ENCODE assay signal across 1 cellular context in the genomic region with DNA sequence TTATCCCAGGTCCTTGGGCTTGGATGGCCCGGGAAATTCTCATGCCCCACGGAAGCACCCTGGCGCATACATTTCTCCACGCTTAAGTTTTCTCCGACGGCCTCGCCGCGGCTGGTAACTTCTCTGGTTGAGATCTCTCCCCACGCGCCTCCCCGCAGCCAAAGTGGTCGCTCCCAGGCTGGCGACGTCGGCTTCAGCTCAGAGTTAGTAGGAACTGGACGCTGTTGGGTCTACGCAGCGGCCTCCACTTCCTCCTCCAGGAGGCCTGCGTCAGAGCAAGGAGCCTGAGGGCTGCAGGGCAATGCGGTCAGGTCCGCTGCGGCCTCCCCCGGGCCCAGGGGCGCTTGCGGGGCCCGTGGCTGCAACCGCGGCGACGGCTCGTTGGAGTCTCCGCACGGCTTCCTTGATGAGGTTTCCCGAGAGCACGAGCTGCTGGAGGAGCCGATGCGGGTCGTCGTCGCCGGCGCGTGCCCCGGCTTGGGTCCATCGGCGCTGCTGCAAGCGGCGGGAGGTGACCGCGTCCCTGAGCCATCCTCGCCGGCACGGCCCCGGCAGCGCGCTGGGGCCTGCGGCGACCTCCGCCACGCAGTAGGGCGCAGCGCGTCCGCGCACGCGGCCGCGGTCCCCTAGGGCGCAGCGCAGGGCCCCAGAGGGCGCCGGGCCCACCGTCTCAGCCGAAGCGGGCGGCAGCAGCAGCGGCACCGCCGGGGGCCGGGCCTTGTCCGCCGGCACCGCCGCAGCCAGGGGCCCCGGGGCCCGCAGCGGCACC.
TF ChIP-seq lines count a peak whose summit lies in the region.

No MANE protein-coding gene starts in this region.

TF ChIP-seq in K562, 482 proteins besides CTCF, POLR2A, EP300 and RAD21 (continued from another document and continues in another):
- TF ChIP-seq NR2C1 (IDR thresholded peaks at IDR 0.05) (no peak), NR2C1 (tag; IDR thresholded peaks at IDR 0.05) (no peak), CBFA2T2 (conservative IDR thresholded peaks at IDR 0.05) (no peak), DNMT1 (IDR thresholded peaks at IDR 0.05) (no peak), ZNF263 (CRISPR knock-in tag; IDR thresholded peaks at IDR 0.05; ENCODE audit: borderline replicate concordance) (0 out of 2 replicates have a peak, but pooled peaks have one; percentile 11), FIP1L1 (IDR thresholded peaks at IDR 0.05; ENCODE audit: low read depth, low read length, poor library complexity, severe bottlenecking) (peak; percentile 35), ZNF316 (IDR thresholded peaks at IDR 0.05) (no peak), CHD1 (IDR thresholded peaks at IDR 0.05; ENCODE audit: low read length) (peak; percentile 75), ARNT (IDR thresholded peaks at IDR 0.05) (no peak), TAF1 (IDR thresholded peaks at IDR 0.05; ENCODE audit: control insufficient read depth, extremely low read depth, insufficient read depth, low read length, severe bottlenecking) (peak; percentile 43), NUFIP1 (IDR thresholded peaks at IDR 0.05; ENCODE audit: partially characterized antibody) (no peak), MYNN (IDR thresholded peaks at IDR 0.05) (no peak), MYNN (CRISPR knock-in tag; IDR thresholded peaks at IDR 0.05) (no peak), PRMT5 (CRISPR knock-in tag; IDR thresholded peaks at IDR 0.05) (no peak), MTA2 (IDR thresholded peaks at IDR 0.05; ENCODE audit: low read depth) (no peak), ZBTB7A (IDR thresholded peaks at IDR 0.05; ENCODE audit: borderline replicate concordance, control insufficient read depth, low read depth, low read length) (peak; percentile 10; the same call in 1 of the 2 replicates), MEIS2 (IDR thresholded peaks at IDR 0.05; ENCODE audit: partially characterized antibody) (no peak), EHMT2 (IDR thresholded peaks at IDR 0.05) (no peak), MED1 (CRISPR knock-in tag; IDR thresholded peaks at IDR 0.05; ENCODE audit: borderline replicate concordance) (no peak), CREM (IDR thresholded peaks at IDR 0.05; ENCODE audit: low read depth) (peak; percentile 59; the same call in 1 of the 2 replicates), SAP30 (IDR thresholded peaks at IDR 0.05; ENCODE audit: borderline replicate concordance, insufficient read depth, low read depth, low read length, poor library complexity, severe bottlenecking) (no peak), OTX1 (CRISPR knock-in tag; IDR thresholded peaks at IDR 0.05) (no peak)
- TF ChIP-seq, protein P1, sequence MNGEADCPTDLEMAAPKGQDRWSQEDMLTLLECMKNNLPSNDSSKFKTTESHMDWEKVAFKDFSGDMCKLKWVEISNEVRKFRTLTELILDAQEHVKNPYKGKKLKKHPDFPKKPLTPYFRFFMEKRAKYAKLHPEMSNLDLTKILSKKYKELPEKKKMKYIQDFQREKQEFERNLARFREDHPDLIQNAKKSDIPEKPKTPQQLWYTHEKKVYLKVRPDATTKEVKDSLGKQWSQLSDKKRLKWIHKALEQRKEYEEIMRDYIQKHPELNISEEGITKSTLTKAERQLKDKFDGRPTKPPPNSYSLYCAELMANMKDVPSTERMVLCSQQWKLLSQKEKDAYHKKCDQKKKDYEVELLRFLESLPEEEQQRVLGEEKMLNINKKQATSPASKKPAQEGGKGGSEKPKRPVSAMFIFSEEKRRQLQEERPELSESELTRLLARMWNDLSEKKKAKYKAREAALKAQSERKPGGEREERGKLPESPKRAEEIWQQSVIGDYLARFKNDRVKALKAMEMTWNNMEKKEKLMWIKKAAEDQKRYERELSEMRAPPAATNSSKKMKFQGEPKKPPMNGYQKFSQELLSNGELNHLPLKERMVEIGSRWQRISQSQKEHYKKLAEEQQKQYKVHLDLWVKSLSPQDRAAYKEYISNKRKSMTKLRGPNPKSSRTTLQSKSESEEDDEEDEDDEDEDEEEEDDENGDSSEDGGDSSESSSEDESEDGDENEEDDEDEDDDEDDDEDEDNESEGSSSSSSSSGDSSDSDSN (IDR thresholded peaks at IDR 0.05; ENCODE audit: borderline replicate concordance in 1 of 2, low read depth in 2 of 2, low read length in 2 of 2): peak; percentile 48 to 79; a peak in 1 of 4 replicates
- TF ChIP-seq, protein P2, sequence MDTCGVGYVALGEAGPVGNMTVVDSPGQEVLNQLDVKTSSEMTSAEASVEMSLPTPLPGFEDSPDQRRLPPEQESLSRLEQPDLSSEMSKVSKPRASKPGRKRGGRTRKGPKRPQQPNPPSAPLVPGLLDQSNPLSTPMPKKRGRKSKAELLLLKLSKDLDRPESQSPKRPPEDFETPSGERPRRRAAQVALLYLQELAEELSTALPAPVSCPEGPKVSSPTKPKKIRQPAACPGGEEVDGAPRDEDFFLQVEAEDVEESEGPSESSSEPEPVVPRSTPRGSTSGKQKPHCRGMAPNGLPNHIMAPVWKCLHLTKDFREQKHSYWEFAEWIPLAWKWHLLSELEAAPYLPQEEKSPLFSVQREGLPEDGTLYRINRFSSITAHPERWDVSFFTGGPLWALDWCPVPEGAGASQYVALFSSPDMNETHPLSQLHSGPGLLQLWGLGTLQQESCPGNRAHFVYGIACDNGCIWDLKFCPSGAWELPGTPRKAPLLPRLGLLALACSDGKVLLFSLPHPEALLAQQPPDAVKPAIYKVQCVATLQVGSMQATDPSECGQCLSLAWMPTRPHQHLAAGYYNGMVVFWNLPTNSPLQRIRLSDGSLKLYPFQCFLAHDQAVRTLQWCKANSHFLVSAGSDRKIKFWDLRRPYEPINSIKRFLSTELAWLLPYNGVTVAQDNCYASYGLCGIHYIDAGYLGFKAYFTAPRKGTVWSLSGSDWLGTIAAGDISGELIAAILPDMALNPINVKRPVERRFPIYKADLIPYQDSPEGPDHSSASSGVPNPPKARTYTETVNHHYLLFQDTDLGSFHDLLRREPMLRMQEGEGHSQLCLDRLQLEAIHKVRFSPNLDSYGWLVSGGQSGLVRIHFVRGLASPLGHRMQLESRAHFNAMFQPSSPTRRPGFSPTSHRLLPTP (IDR thresholded peaks at IDR 0.05; ENCODE audit: borderline replicate concordance, extremely low read depth, insufficient read length): no peak
- TF ChIP-seq, protein P3, sequence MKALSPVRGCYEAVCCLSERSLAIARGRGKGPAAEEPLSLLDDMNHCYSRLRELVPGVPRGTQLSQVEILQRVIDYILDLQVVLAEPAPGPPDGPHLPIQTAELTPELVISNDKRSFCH (CRISPR knock-in tag; IDR thresholded peaks at IDR 0.05): no peak
- TF ChIP-seq, protein P3 (tag; IDR thresholded peaks at IDR 0.05): no peak
- TF ChIP-seq, protein P4, sequence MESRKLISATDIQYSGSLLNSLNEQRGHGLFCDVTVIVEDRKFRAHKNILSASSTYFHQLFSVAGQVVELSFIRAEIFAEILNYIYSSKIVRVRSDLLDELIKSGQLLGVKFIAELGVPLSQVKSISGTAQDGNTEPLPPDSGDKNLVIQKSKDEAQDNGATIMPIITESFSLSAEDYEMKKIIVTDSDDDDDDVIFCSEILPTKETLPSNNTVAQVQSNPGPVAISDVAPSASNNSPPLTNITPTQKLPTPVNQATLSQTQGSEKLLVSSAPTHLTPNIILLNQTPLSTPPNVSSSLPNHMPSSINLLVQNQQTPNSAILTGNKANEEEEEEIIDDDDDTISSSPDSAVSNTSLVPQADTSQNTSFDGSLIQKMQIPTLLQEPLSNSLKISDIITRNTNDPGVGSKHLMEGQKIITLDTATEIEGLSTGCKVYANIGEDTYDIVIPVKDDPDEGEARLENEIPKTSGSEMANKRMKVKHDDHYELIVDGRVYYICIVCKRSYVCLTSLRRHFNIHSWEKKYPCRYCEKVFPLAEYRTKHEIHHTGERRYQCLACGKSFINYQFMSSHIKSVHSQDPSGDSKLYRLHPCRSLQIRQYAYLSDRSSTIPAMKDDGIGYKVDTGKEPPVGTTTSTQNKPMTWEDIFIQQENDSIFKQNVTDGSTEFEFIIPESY (CRISPR knock-in tag; IDR thresholded peaks at IDR 0.05): no peak
- TF ChIP-seq, protein P5, sequence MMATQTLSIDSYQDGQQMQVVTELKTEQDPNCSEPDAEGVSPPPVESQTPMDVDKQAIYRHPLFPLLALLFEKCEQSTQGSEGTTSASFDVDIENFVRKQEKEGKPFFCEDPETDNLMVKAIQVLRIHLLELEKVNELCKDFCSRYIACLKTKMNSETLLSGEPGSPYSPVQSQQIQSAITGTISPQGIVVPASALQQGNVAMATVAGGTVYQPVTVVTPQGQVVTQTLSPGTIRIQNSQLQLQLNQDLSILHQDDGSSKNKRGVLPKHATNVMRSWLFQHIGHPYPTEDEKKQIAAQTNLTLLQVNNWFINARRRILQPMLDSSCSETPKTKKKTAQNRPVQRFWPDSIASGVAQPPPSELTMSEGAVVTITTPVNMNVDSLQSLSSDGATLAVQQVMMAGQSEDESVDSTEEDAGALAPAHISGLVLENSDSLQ (IDR thresholded peaks at IDR 0.05): no peak
- TF ChIP-seq, protein P6, sequence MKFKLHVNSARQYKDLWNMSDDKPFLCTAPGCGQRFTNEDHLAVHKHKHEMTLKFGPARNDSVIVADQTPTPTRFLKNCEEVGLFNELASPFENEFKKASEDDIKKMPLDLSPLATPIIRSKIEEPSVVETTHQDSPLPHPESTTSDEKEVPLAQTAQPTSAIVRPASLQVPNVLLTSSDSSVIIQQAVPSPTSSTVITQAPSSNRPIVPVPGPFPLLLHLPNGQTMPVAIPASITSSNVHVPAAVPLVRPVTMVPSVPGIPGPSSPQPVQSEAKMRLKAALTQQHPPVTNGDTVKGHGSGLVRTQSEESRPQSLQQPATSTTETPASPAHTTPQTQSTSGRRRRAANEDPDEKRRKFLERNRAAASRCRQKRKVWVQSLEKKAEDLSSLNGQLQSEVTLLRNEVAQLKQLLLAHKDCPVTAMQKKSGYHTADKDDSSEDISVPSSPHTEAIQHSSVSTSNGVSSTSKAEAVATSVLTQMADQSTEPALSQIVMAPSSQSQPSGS (CRISPR knock-in tag; IDR thresholded peaks at IDR 0.05): no peak
- TF ChIP-seq, protein P7, sequence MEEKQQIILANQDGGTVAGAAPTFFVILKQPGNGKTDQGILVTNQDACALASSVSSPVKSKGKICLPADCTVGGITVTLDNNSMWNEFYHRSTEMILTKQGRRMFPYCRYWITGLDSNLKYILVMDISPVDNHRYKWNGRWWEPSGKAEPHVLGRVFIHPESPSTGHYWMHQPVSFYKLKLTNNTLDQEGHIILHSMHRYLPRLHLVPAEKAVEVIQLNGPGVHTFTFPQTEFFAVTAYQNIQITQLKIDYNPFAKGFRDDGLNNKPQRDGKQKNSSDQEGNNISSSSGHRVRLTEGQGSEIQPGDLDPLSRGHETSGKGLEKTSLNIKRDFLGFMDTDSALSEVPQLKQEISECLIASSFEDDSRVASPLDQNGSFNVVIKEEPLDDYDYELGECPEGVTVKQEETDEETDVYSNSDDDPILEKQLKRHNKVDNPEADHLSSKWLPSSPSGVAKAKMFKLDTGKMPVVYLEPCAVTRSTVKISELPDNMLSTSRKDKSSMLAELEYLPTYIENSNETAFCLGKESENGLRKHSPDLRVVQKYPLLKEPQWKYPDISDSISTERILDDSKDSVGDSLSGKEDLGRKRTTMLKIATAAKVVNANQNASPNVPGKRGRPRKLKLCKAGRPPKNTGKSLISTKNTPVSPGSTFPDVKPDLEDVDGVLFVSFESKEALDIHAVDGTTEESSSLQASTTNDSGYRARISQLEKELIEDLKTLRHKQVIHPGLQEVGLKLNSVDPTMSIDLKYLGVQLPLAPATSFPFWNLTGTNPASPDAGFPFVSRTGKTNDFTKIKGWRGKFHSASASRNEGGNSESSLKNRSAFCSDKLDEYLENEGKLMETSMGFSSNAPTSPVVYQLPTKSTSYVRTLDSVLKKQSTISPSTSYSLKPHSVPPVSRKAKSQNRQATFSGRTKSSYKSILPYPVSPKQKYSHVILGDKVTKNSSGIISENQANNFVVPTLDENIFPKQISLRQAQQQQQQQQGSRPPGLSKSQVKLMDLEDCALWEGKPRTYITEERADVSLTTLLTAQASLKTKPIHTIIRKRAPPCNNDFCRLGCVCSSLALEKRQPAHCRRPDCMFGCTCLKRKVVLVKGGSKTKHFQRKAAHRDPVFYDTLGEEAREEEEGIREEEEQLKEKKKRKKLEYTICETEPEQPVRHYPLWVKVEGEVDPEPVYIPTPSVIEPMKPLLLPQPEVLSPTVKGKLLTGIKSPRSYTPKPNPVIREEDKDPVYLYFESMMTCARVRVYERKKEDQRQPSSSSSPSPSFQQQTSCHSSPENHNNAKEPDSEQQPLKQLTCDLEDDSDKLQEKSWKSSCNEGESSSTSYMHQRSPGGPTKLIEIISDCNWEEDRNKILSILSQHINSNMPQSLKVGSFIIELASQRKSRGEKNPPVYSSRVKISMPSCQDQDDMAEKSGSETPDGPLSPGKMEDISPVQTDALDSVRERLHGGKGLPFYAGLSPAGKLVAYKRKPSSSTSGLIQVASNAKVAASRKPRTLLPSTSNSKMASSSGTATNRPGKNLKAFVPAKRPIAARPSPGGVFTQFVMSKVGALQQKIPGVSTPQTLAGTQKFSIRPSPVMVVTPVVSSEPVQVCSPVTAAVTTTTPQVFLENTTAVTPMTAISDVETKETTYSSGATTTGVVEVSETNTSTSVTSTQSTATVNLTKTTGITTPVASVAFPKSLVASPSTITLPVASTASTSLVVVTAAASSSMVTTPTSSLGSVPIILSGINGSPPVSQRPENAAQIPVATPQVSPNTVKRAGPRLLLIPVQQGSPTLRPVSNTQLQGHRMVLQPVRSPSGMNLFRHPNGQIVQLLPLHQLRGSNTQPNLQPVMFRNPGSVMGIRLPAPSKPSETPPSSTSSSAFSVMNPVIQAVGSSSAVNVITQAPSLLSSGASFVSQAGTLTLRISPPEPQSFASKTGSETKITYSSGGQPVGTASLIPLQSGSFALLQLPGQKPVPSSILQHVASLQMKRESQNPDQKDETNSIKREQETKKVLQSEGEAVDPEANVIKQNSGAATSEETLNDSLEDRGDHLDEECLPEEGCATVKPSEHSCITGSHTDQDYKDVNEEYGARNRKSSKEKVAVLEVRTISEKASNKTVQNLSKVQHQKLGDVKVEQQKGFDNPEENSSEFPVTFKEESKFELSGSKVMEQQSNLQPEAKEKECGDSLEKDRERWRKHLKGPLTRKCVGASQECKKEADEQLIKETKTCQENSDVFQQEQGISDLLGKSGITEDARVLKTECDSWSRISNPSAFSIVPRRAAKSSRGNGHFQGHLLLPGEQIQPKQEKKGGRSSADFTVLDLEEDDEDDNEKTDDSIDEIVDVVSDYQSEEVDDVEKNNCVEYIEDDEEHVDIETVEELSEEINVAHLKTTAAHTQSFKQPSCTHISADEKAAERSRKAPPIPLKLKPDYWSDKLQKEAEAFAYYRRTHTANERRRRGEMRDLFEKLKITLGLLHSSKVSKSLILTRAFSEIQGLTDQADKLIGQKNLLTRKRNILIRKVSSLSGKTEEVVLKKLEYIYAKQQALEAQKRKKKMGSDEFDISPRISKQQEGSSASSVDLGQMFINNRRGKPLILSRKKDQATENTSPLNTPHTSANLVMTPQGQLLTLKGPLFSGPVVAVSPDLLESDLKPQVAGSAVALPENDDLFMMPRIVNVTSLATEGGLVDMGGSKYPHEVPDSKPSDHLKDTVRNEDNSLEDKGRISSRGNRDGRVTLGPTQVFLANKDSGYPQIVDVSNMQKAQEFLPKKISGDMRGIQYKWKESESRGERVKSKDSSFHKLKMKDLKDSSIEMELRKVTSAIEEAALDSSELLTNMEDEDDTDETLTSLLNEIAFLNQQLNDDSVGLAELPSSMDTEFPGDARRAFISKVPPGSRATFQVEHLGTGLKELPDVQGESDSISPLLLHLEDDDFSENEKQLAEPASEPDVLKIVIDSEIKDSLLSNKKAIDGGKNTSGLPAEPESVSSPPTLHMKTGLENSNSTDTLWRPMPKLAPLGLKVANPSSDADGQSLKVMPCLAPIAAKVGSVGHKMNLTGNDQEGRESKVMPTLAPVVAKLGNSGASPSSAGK (IDR thresholded peaks at IDR 0.05): peak; percentile 45
